9 cellular contexts compared by ENCODE assay signal in genomic region chr3:111690242-111690641, GRCh38. TPM values are rescaled to one million over a fixed set of nuclear protein-coding genes. Genes with fewer than 3 reads are reported as not detected.
A peak's percentile ranks its signal among the peaks of the same experiment; 100 is the strongest.
DNase-seq lines count a peak whose midpoint lies in the region; ATAC-seq, FAIRE-seq and TF ChIP-seq lines count a peak whose summit lies in the region.
"Had no signal": no experiment of that assay in that cellular context is flagged by ENCODE, and none has a peak within 500 bp of the region (broad histone marks: within the 10 kb centered on the region; RNA-seq: fewer than 3 reads in every experiment).

No MANE protein-coding gene starts in this region.

- no peaks in the 10 kb centered on the region for H3K27me3 Mint-ChIP-seq in natural killer cell (ENCODE audit: low read depth in 2 of 2)

- ATAC-seq in GM19023 (IDR thresholded peaks at IDR 0.05; ENCODE audit: unreplicated experiment) (peak; percentile 81), HG02759 (IDR thresholded peaks at IDR 0.05; ENCODE audit: unreplicated experiment) (peak; percentile 92), natural killer cell (peak; percentile 54 to 80 (median 76))

- no peak for TF ChIP-seq CTCF in natural killer cell (IDR thresholded peaks at IDR 0.05)

- H3K4me3 Mint-ChIP-seq in natural killer cell = peak overlapping the region; percentile 21

- no peaks in the 10 kb centered on the region for H3K9me3 Mint-ChIP-seq in natural killer cell

- no peaks in the 10 kb centered on the region for H3K36me3 Mint-ChIP-seq in natural killer cell

- peak overlapping the region; percentile 80 to 88 for H3K27ac Mint-ChIP-seq in natural killer cell

- no peak for FAIRE-seq in frontal cortex (lab: Jason Lieb, UNC)

- DNase-seq in NCI-H2081 (lab: John Stamatoyannopoulos, UW) (peak; percentile 79 to 97), natural killer cell (no peak), dedifferentiated amniotic fluid mesenchymal stem cell (ENCODE audit: extremely low spot score) (no peak), frontal cortex (ENCODE audit: low spot score in 2 of 2) (no peak), NCI-H2171 (lab: John Stamatoyannopoulos, UW) (no peak), hypothalamus (lab: John Stamatoyannopoulos, UW) (no peak)
- DNase-seq: testis had no signal

- intact Hi-C loops in natural killer cell (cut with micrococcal nuclease) = no loop called here

- peaks cover 68 to 79% of the 10 kb centered on the region in 2 donors for H3K4me1 Mint-ChIP-seq in natural killer cell

RNA-seq across cellular contexts. Expression of gene PLCXD2, which starts 15.8 kb away (rescaled TPM):
- total RNA-seq in natural killer cell (10 to 100 TPM; 31.6 to 37.5 (median 32.5) TPM), frontal cortex (65.6 TPM)

Comparison
In these comparisons a context has a peak if more than half of its experiments do, and no peak if none do; other contexts are left out.
1. DNase-seq: peak in NCI-H2081 (2 of 2); none in natural killer cell (single experiment), dedifferentiated amniotic fluid mesenchymal stem cell (single experiment), frontal cortex (0 of 2), NCI-H2171 (single experiment) and hypothalamus (0 of 51).
2. Peak in every context shown above with its lines, with median percentiles within 50 percentile points of each other: ATAC-seq.